In the genomic region with DNA sequence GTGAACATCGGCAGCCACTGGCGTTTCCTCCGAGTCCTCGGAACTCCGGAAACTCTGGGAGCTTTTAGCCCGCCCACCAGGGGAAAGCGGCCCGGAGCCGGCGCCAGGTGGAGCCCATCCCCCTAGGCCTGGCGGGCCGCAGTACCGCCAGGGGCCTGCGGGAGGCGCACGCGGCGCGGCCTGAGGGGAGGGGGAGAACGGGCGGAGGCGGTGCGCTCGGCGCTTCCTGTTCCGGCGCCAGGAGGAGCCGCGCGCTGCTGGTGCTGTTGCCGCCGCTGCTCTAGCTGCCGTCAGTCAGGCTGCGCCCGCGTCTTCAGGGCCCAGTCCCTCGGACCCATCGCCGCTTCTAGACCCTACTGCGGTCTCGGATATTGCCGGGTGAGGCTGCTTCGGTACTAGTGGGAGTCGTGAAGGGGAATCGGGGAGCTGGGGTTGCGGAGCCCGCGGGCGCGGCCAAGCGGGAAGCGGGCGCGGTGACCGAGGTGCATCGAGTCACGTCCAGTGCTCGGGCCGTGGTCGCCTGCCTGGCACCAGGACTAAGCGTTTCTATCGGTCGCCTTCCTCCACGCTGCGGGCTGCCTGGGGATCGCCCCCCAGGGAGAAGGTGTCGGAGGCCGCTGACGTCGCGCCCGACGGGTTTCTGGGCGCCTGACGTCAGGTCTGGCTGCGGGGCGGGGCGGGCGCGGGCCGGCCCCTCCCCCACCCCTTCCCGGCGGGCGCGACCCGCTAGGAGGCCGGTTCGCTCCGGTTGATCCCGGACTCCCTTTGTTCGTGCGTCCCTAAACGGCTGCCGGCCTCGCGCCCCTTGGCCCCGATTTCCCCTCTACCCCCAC, we compare ENCODE assay signal across 1 cellular context.
TF ChIP-seq lines count a peak whose summit lies in the region.

MAPK1IP1L (plus strand) TSS at position 222 of the 833 bp plus-strand sequence. CDS start 10,037 bp downstream, outside the sequence.

TF ChIP-seq in K562, 482 proteins besides CTCF, POLR2A, EP300 and RAD21 (continued from another document and continues in another):
- TF ChIP-seq THAP12 (CRISPR knock-in tag; IDR thresholded peaks at IDR 0.05), result peak; percentile 51; the same call in 1 of the 2 replicates
- TF ChIP-seq ETV6 (IDR thresholded peaks at IDR 0.05; ENCODE audit: borderline replicate concordance in 1 of 2, low read depth in 2 of 2, low read length in 1 of 2), result peak in 1 of 2 experiments; percentile 68; a peak in 1 of 4 replicates
- TF ChIP-seq ETV6 (CRISPR knock-in tag; IDR thresholded peaks at IDR 0.05; ENCODE audit: borderline replicate concordance), result no peak
- no peak for TF ChIP-seq COPS2 (conservative IDR thresholded peaks at IDR 0.05)
- TF ChIP-seq CREBBP (IDR thresholded peaks at IDR 0.05; ENCODE audit: low read depth, low read length), result no peak
- TF ChIP-seq EGR1 (conservative IDR thresholded peaks at IDR 0.05), result peak; percentile 71
- TF ChIP-seq HNRNPH1 (optimal IDR thresholded peaks at IDR 0.05; ENCODE audit: low read depth, low read length), result no peak
- TF ChIP-seq, protein P1, sequence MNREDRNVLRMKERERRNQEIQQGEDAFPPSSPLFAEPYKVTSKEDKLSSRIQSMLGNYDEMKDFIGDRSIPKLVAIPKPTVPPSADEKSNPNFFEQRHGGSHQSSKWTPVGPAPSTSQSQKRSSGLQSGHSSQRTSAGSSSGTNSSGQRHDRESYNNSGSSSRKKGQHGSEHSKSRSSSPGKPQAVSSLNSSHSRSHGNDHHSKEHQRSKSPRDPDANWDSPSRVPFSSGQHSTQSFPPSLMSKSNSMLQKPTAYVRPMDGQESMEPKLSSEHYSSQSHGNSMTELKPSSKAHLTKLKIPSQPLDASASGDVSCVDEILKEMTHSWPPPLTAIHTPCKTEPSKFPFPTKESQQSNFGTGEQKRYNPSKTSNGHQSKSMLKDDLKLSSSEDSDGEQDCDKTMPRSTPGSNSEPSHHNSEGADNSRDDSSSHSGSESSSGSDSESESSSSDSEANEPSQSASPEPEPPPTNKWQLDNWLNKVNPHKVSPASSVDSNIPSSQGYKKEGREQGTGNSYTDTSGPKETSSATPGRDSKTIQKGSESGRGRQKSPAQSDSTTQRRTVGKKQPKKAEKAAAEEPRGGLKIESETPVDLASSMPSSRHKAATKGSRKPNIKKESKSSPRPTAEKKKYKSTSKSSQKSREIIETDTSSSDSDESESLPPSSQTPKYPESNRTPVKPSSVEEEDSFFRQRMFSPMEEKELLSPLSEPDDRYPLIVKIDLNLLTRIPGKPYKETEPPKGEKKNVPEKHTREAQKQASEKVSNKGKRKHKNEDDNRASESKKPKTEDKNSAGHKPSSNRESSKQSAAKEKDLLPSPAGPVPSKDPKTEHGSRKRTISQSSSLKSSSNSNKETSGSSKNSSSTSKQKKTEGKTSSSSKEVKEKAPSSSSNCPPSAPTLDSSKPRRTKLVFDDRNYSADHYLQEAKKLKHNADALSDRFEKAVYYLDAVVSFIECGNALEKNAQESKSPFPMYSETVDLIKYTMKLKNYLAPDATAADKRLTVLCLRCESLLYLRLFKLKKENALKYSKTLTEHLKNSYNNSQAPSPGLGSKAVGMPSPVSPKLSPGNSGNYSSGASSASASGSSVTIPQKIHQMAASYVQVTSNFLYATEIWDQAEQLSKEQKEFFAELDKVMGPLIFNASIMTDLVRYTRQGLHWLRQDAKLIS (CRISPR knock-in tag; IDR thresholded peaks at IDR 0.05), result peak; percentile 88; the same call in 1 of the 2 replicates
- 0 out of 2 replicates have a peak, but pooled peaks have one; percentile 70 for TF ChIP-seq ZNF175 (CRISPR knock-in tag; IDR thresholded peaks at IDR 0.05; ENCODE audit: low read depth)
- no peak for TF ChIP-seq RERE (CRISPR knock-in tag; IDR thresholded peaks at IDR 0.05; ENCODE audit: borderline replicate concordance)
- peak; percentile 80 for TF ChIP-seq ZBTB12 (CRISPR knock-in tag; IDR thresholded peaks at IDR 0.05)
- no peak for TF ChIP-seq ZKSCAN3 (CRISPR knock-in tag; IDR thresholded peaks at IDR 0.05)
- TF ChIP-seq, protein P2, sequence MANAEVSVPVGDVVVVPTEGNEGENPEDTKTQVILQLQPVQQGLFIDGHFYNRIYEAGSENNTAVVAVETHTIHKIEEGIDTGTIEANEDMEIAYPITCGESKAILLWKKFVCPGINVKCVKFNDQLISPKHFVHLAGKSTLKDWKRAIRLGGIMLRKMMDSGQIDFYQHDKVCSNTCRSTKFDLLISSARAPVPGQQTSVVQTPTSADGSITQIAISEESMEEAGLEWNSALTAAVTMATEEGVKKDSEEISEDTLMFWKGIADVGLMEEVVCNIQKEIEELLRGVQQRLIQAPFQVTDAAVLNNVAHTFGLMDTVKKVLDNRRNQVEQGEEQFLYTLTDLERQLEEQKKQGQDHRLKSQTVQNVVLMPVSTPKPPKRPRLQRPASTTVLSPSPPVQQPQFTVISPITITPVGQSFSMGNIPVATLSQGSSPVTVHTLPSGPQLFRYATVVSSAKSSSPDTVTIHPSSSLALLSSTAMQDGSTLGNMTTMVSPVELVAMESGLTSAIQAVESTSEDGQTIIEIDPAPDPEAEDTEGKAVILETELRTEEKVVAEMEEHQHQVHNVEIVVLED (CRISPR knock-in tag; IDR thresholded peaks at IDR 0.05), result 0 out of 2 replicates have a peak, but pooled peaks have one; percentile 17
- TF ChIP-seq CCAR2 (IDR thresholded peaks at IDR 0.05; ENCODE audit: low read depth, low read length), result no peak
- no peak for TF ChIP-seq SRSF7 (optimal IDR thresholded peaks at IDR 0.05; ENCODE audit: low read depth, low read length)
- no peak for TF ChIP-seq RAD51 (IDR thresholded peaks at IDR 0.05; ENCODE audit: borderline replicate concordance, low read depth)
- TF ChIP-seq ESRRB (CRISPR knock-in tag; IDR thresholded peaks at IDR 0.05; ENCODE audit: borderline replicate concordance), result no peak
- peak; percentile 50; the same call in 1 of the 2 replicates for TF ChIP-seq HCFC1 (IDR thresholded peaks at IDR 0.05; ENCODE audit: low read depth, low read length)
- peak; percentile 91 for TF ChIP-seq HMGN3 (IDR thresholded peaks at IDR 0.05; ENCODE audit: borderline replicate concordance, extremely low read depth, insufficient read length, low read depth, low read length)
- peak; percentile 95 for TF ChIP-seq CREM (IDR thresholded peaks at IDR 0.05; ENCODE audit: low read depth)
- no peak for TF ChIP-seq BRF1 (IDR thresholded peaks at IDR 0.05; ENCODE audit: borderline replicate concordance, extremely low read depth, insufficient read length)
- TF ChIP-seq, protein P3, sequence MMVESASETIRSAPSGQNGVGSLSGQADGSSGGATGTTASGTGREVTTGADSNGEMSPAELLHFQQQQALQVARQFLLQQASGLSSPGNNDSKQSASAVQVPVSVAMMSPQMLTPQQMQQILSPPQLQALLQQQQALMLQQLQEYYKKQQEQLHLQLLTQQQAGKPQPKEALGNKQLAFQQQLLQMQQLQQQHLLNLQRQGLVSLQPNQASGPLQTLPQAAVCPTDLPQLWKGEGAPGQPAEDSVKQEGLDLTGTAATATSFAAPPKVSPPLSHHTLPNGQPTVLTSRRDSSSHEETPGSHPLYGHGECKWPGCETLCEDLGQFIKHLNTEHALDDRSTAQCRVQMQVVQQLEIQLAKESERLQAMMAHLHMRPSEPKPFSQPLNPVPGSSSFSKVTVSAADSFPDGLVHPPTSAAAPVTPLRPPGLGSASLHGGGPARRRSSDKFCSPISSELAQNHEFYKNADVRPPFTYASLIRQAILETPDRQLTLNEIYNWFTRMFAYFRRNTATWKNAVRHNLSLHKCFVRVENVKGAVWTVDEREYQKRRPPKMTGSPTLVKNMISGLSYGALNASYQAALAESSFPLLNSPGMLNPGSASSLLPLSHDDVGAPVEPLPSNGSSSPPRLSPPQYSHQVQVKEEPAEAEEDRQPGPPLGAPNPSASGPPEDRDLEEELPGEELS (CRISPR knock-in tag; IDR thresholded peaks at IDR 0.05; ENCODE audit: borderline replicate concordance), result no peak
- TF ChIP-seq RBBP5 (IDR thresholded peaks at IDR 0.05; ENCODE audit: borderline replicate concordance, insufficient read depth, low read length, poor library complexity, severe bottlenecking), result peak; percentile 89
- TF ChIP-seq GTF2A2 (tag; IDR thresholded peaks at IDR 0.05), result no peak
- peak; percentile 94 for TF ChIP-seq EP400 (IDR thresholded peaks at IDR 0.05)
- TF ChIP-seq, protein P4, sequence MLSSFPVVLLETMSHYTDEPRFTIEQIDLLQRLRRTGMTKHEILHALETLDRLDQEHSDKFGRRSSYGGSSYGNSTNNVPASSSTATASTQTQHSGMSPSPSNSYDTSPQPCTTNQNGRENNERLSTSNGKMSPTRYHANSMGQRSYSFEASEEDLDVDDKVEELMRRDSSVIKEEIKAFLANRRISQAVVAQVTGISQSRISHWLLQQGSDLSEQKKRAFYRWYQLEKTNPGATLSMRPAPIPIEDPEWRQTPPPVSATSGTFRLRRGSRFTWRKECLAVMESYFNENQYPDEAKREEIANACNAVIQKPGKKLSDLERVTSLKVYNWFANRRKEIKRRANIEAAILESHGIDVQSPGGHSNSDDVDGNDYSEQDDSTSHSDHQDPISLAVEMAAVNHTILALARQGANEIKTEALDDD (IDR thresholded peaks at IDR 0.05), result no peak
- no peak for TF ChIP-seq MCM3 (IDR thresholded peaks at IDR 0.05)
- TF ChIP-seq ZNF354B (CRISPR knock-in tag; IDR thresholded peaks at IDR 0.05), result no peak
- no peak for TF ChIP-seq GTF3C2 (IDR thresholded peaks at IDR 0.05; ENCODE audit: borderline replicate concordance, extremely low read depth, insufficient read length)
- TF ChIP-seq FOXJ2 (tag; IDR thresholded peaks at IDR 0.05), result 0 out of 2 replicates have a peak, but pooled peaks have one; percentile 64
- TF ChIP-seq MAFG (tag; conservative IDR thresholded peaks at IDR 0.05), result no peak
